8 cellular contexts compared by ENCODE assay signal in genomic region chr4:154329268-154329858, GRCh38.
DNase-seq lines count a peak whose midpoint lies in the region; ATAC-seq and TF ChIP-seq lines count a peak whose summit lies in the region.

No MANE protein-coding gene starts in this region.

- H3K4me1 ChIP-seq in right lobe of liver, result no peaks in the 10 kb centered on the region

- H3K4me3 ChIP-seq in AG10803 (ENCODE audit: low read length), result no peak overlapping the region
- no peak overlapping the region for H3K4me3 ChIP-seq in H7 (ENCODE audit: insufficient read depth, low read depth, low read length)
- H3K4me3 ChIP-seq in WERI-Rb-1 (ENCODE audit: low read depth, low read length), result no peak overlapping the region
- H3K4me3 ChIP-seq in right lobe of liver, result no peak overlapping the region

- no peak for TF ChIP-seq POLR2A in right lobe of liver (IDR thresholded peaks at IDR 0.05)

- no peaks in the 10 kb centered on the region for H3K36me3 ChIP-seq in H7 (replicated peaks; ENCODE audit: control insufficient read depth, insufficient read depth, low read length)
- no peaks in the 10 kb centered on the region for H3K36me3 ChIP-seq in WERI-Rb-1
- H3K36me3 ChIP-seq in right lobe of liver, result no peaks in the 10 kb centered on the region

- WGBS in right lobe of liver (ENCODE audit: insufficient coverage, low coverage, low lambda C conversion rate, missing lambda C conversion rate), result 58% methylated on average over 10 of the region's 11 CpGs

- peaks cover 4% of the 10 kb centered on the region for H3K9me3 ChIP-seq in WERI-Rb-1 (ENCODE audit: severe bottlenecking)
- H3K9me3 ChIP-seq in right lobe of liver, result no peaks in the 10 kb centered on the region

- intact Hi-C loops in right lobe of liver (cut with DNase I), result no loop called here

- H3K27me3 ChIP-seq in H7 (ENCODE audit: control insufficient read depth, insufficient read depth, low read length) (peaks cover 6% of the 10 kb centered on the region), WERI-Rb-1 (ENCODE audit: insufficient read depth, low read depth, severe bottlenecking) (peaks cover 15% of the 10 kb centered on the region), right lobe of liver (peaks cover 5 to 11% of the 10 kb centered on the region in 2 donors)

- TF ChIP-seq CTCF in AG10803 (conservative IDR thresholded peaks at IDR 0.05; ENCODE audit: low read length) (peak; percentile 54), WERI-Rb-1 (IDR thresholded peaks at IDR 0.05; ENCODE audit: low read depth, low read length) (peak; percentile 27), right lobe of liver (IDR thresholded peaks at IDR 0.05) (peak; percentile 10 to 39 (median 34))

- H3K27ac ChIP-seq in WERI-Rb-1 (no peak overlapping the region), right lobe of liver (no peak overlapping the region)

- ATAC-seq in right lobe of liver, result peak in 2 of 4 donors; percentile 20 to 46

- peak; percentile 35 for DNase-seq in AG10803 (ENCODE audit: low read depth)
- DNase-seq in H7, result peak; percentile 14
- no peak for DNase-seq in WERI-Rb-1
- DNase-seq in right lobe of liver, result no peak
- DNase-seq in occipital lobe (lab: John Stamatoyannopoulos, UW), result no peak
- DNase-seq in NCI-H1694 (lab: John Stamatoyannopoulos, UW), result no peak
- no peak for DNase-seq in NCI-H2171 treated with DMSO at 0.1 percent for 48 hours (lab: John Stamatoyannopoulos, UW)
- DNase-seq in NCI-H187 (lab: John Stamatoyannopoulos, UW), result no peak

Comparison
In these comparisons a context has a peak if more than half of its experiments do, and no peak if none do; other contexts are left out.
1. DNase-seq: peak in AG10803 (single experiment) and H7 (single experiment); none in WERI-Rb-1 (single experiment), right lobe of liver (0 of 3), occipital lobe (single experiment), NCI-H1694 (single experiment), NCI-H2171 treated with DMSO at 0.1 percent for 48 hours (single experiment) and NCI-H187 (0 of 2).
2. Peak in every context shown above with its lines, with median percentiles within 50 percentile points of each other: CTCF ChIP-seq.